ENCODE assay signal across 12 cellular contexts in genomic region chr14:75543258-75543657, GRCh38. TPM values are rescaled to one million over a fixed set of nuclear protein-coding genes. Genes with fewer than 3 reads are reported as not detected.
A peak's percentile ranks its signal among the peaks of the same experiment; 100 is the strongest.
DNase-seq lines count a peak whose midpoint lies in the region; ATAC-seq, FAIRE-seq and TF ChIP-seq lines count a peak whose summit lies in the region.
"Had no signal": no experiment of that assay in that cellular context is flagged by ENCODE, and none has a peak within 500 bp of the region (broad histone marks: within the 10 kb centered on the region; RNA-seq: fewer than 3 reads in every experiment).

No MANE protein-coding gene starts in this region.

- H2BK120ac ChIP-seq in H1 (replicated peaks; ENCODE audit: low read depth, low read length), result peak overlapping the region; percentile 28

- no peak overlapping the region for H4K8ac ChIP-seq in H1 (ENCODE audit: extremely low read depth, insufficient read depth, low read length)

- no peak overlapping the region for H2BK12ac ChIP-seq in H1 (ENCODE audit: low read depth, low read length)

- H3K9me3 Mint-ChIP-seq in activated CD4-positive, alpha-beta T cell treated with anti-CD3 and anti-CD28 coated beads for 36 hours (ENCODE audit: low read depth), result no peaks in the 10 kb centered on the region
- peaks cover 2% of the 10 kb centered on the region in 2 donors for H3K9me3 Mint-ChIP-seq in stimulated activated naive B cell treated with anti-CD40 and anti-IgM and Interleukin-4, amounts not matched to agents 10 μg/mL and 1 μg/mL and 100 μg/mL, for 72 hours

- H3K36me3 Mint-ChIP-seq in activated CD4-positive, alpha-beta T cell treated with anti-CD3 and anti-CD28 coated beads for 36 hours (ENCODE audit: low read depth), result peaks cover 69% of the 10 kb centered on the region
- peaks cover 55 to 71% of the 10 kb centered on the region in 2 donors for H3K36me3 Mint-ChIP-seq in stimulated activated naive B cell treated with anti-CD40 and anti-IgM and Interleukin-4, amounts not matched to agents 10 μg/mL and 1 μg/mL and 100 μg/mL, for 72 hours

- peaks cover 87% of the 10 kb centered on the region for H3K4me1 Mint-ChIP-seq in activated CD4-positive, alpha-beta T cell treated with anti-CD3 and anti-CD28 coated beads for 36 hours
- H3K4me1 Mint-ChIP-seq in stimulated activated naive B cell treated with anti-CD40 and anti-IgM and Interleukin-4, amounts not matched to agents 10 μg/mL and 1 μg/mL and 100 μg/mL, for 72 hours, result peaks cover 57 to 74% of the 10 kb centered on the region in 2 donors

- no peaks in the 10 kb centered on the region for H3K79me2 ChIP-seq in H1 (ENCODE audit: control insufficient read depth in 1 of 2, insufficient read depth in 2 of 2, low read length in 2 of 2)

- no peaks in the 10 kb centered on the region for H4K20me1 ChIP-seq in H1 (replicated peaks in 1 of 2; ENCODE audit: control insufficient read depth in 1 of 2, insufficient read depth in 2 of 2, low read length in 2 of 2)

- H3K27ac ChIP-seq in KOPT-K1 (ENCODE audit: low read depth, low read length, poor library complexity, severe bottlenecking) (peak overlapping the region; percentile 94), H1 (ENCODE audit: low read depth, low read length) (no peak overlapping the region)
- H3K27ac ChIP-seq: GM23248 had no signal

- H3K9me3 ChIP-seq in KOPT-K1 (ENCODE audit: insufficient read depth, low read length, poor library complexity, severe bottlenecking), result no peaks in the 10 kb centered on the region
- no peaks in the 10 kb centered on the region for H3K9me3 ChIP-seq in H1 (ENCODE audit: insufficient read depth in 2 of 2, low read depth in 1 of 2, low read length in 1 of 2)
- H3K9me3 ChIP-seq: SK-N-SH had no signal

- no peak overlapping the region for H3K4me2 ChIP-seq in H1 (ENCODE audit: insufficient read depth in 1 of 2, low read depth in 2 of 2, low read length in 2 of 2)
- H3K4me2 ChIP-seq: SK-N-SH had no signal

- DNase-seq in activated CD4-positive, alpha-beta T cell treated with anti-CD3 and anti-CD28 coated beads for 36 hours, result no peak
- no peak for DNase-seq in activated CD4-positive, alpha-beta T cell treated with anti-CD3 and anti-CD28 coated beads for 48 hours
- DNase-seq in H1 (ENCODE audit: low read depth in 1 of 2, low spot score in 2 of 2) (no peak), NCI-H526 treated with DMSO at 0.1 percent for 48 hours (lab: John Stamatoyannopoulos, UW) (no peak)
- no peak for DNase-seq in stimulated activated naive B cell treated with anti-CD40 and anti-IgM and Interleukin-4, amounts not matched to agents 10 μg/mL and 1 μg/mL and 100 μg/mL, for 72 hours
- DNase-seq in stimulated activated CD4-positive, alpha-beta T cell treated with anti-CD3 and anti-CD28 coated beads, Interleukin-2, amount 100 ng/mL, for 48 hours, result no peak
- DNase-seq: SK-N-SH had no signal

- H2BK20ac ChIP-seq in H1 (ENCODE audit: low read length), result no peak overlapping the region

- CTCF ChIA-PET in activated CD4-positive, alpha-beta T cell treated with anti-CD3 and anti-CD28 coated beads for 36 hours (lab: Charles Lee), result interaction anchor here (0.7 to 8.8 kb wide), 15 partner anchors 9 to 293 kb away, joined by 3 to 98 read pairs (median 5); partner anchors contain the start of genes BATF and FLVCR2
- CTCF ChIA-PET in H1 (lab: Charles Lee; ENCODE audit: partially characterized antibody), result interaction anchor here (0.9 to 1.9 kb wide), 3 partner anchors 18 to 234 kb away, joined by 5 to 6 read pairs (median 6); no protein-coding TSS in a partner anchor

- H3K4me3 Mint-ChIP-seq in activated CD4-positive, alpha-beta T cell treated with anti-CD3 and anti-CD28 coated beads for 36 hours, result peak overlapping the region; percentile 59
- H3K4me3 Mint-ChIP-seq in stimulated activated naive B cell treated with anti-CD40 and anti-IgM and Interleukin-4, amounts not matched to agents 10 μg/mL and 1 μg/mL and 100 μg/mL, for 72 hours, result peak overlapping the region; percentile 76 to 79

- no peak overlapping the region for H3K4me3 ChIP-seq in H1 (ENCODE audit: extremely low read depth in 1 of 4, insufficient read depth in 2 of 4, low read depth in 3 of 4, low read length in 4 of 4)
- H3K4me3 ChIP-seq: GM23248 had no signal

- POLR2A ChIA-PET in activated CD4-positive, alpha-beta T cell treated with anti-CD3 and anti-CD28 coated beads for 36 hours (lab: Charles Lee), result interaction anchor here (0.5 to 3.5 kb wide), 11 partner anchors 12 to 204 kb away, joined by 3 to 35 read pairs (median 6); partner anchors contain the start of genes BATF, ERG28 and TTLL5
- POLR2A ChIA-PET in H1 (lab: Charles Lee; ENCODE audit: partially characterized antibody), result no interaction called here

- 77% methylated on average over 4 of the region's 4 CpGs; no CpG with 5 or more reads in 1 of the 2 experiments for WGBS in H1 (ENCODE audit: extremely low coverage in 1 of 2, insufficient coverage in 1 of 2, insufficient read length in 1 of 2, insufficient replicate concordance in 2 of 2, low coverage in 1 of 2, low lambda C conversion rate in 2 of 2, missing lambda C conversion rate in 1 of 2), 2 experiments

- H4K5ac ChIP-seq in H1 (ENCODE audit: insufficient read length, low read depth, low read length), result no peak overlapping the region

- H4K91ac ChIP-seq in H1 (replicated peaks; ENCODE audit: insufficient read length, low read length), result no peak overlapping the region

- peak; percentile 6 for ATAC-seq in activated CD4-positive, alpha-beta T cell treated with anti-CD3 and anti-CD28 coated beads for 36 hours
- ATAC-seq in stimulated activated naive B cell treated with anti-CD40 and anti-IgM and Interleukin-4, amounts not matched to agents 10 μg/mL and 1 μg/mL and 100 μg/mL, for 72 hours (replicated peaks), result peak; percentile 5 to 37
- no peak for ATAC-seq in HG03460 (IDR thresholded peaks at IDR 0.05; ENCODE audit: unreplicated experiment)

- no peak for TF ChIP-seq CTCF in H1 (IDR thresholded peaks at IDR 0.05; ENCODE audit: control extremely low read depth in 1 of 3, insufficient read depth in 1 of 3, low read depth in 1 of 3, low read length in 3 of 3)

- no peak overlapping the region for H3K9ac ChIP-seq in H1 (replicated peaks in 1 of 4; ENCODE audit: extremely low read depth in 1 of 4, low read depth in 3 of 4, low read length in 3 of 4)
- H3K9ac ChIP-seq: GM23248, SK-N-SH had no signal

- H3K36me3 ChIP-seq in KOPT-K1 (ENCODE audit: insufficient read depth, low read length) (peaks cover 22% of the 10 kb centered on the region; the same call in 1 of the 2 replicates), H1 (ENCODE audit: control insufficient read depth in 2 of 4, insufficient read depth in 4 of 4, low read length in 3 of 4) (no peaks in the 10 kb centered on the region)

- H3K27me3 Mint-ChIP-seq in activated CD4-positive, alpha-beta T cell treated with anti-CD3 and anti-CD28 coated beads for 36 hours, result no peaks in the 10 kb centered on the region
- no peaks in the 10 kb centered on the region for H3K27me3 Mint-ChIP-seq in stimulated activated naive B cell treated with anti-CD40 and anti-IgM and Interleukin-4, amounts not matched to agents 10 μg/mL and 1 μg/mL and 100 μg/mL, for 72 hours

- no peak for TF ChIP-seq RAD21 in H1 (IDR thresholded peaks at IDR 0.05 in 1 of 2, conservative IDR thresholded peaks at IDR 0.05 in 1 of 2; ENCODE audit: low read depth in 2 of 2, low read length in 2 of 2)

- H2BK5ac ChIP-seq in H1 (ENCODE audit: low read depth, low read length), result no peak overlapping the region

- TF ChIP-seq POLR2A in H1 (IDR thresholded peaks at IDR 0.05; ENCODE audit: control extremely low read depth in 1 of 2, low read depth in 2 of 2, low read length in 2 of 2), result no peak

- H3K23me2 ChIP-seq in H1 (ENCODE audit: low read depth, low read length), result no peaks in the 10 kb centered on the region

- H3K23ac ChIP-seq in H1 (ENCODE audit: insufficient read length), result no peak overlapping the region

- H2AFZ ChIP-seq in H1 (ENCODE audit: low read length), result peak overlapping the region; percentile 3; the same call in 1 of the 2 replicates
- H2AFZ ChIP-seq: GM23248 had no signal

- peaks cover 0 to 2% (median 0%) of the 10 kb centered on the region in 4 experiments; a peak in 1 of 7 replicates for H3K27me3 ChIP-seq in H1 (replicated peaks in 1 of 4; ENCODE audit: control insufficient read depth in 3 of 4, extremely low read depth in 1 of 4, insufficient read depth in 3 of 4, low read length in 3 of 4)

- no peak overlapping the region for H3K14ac ChIP-seq in H1 (ENCODE audit: insufficient read length)

- no peak overlapping the region for H2AK5ac ChIP-seq in H1 (ENCODE audit: low read depth, low read length)

- no peaks in the 10 kb centered on the region for H3K79me1 ChIP-seq in H1 (ENCODE audit: low read depth, low read length)

- no peak overlapping the region for H3K56ac ChIP-seq in H1 (replicated peaks; ENCODE audit: insufficient read length, low read depth, low read length)

- H3K18ac ChIP-seq in H1 (ENCODE audit: extremely low read depth, low read length), result no peak overlapping the region

- intact Hi-C loops in activated CD4-positive, alpha-beta T cell treated with anti-CD3 and anti-CD28 coated beads for 36 hours (cut with DNase I, micrococcal nuclease), result loop anchor here in 1 of 2 experiments (1.0 to 5.0 kb wide), 4 partner anchors 16 to 366 kb away; partner anchors contain the start of genes TMED10 and TTLL5

- peak overlapping the region; percentile 98 for H3K27ac Mint-ChIP-seq in activated CD4-positive, alpha-beta T cell treated with anti-CD3 and anti-CD28 coated beads for 36 hours
- peak overlapping the region; percentile 97 for H3K27ac Mint-ChIP-seq in stimulated activated naive B cell treated with anti-CD40 and anti-IgM and Interleukin-4, amounts not matched to agents 10 μg/mL and 1 μg/mL and 100 μg/mL, for 72 hours

- H2BK15ac ChIP-seq in H1 (ENCODE audit: low read length), result no peak overlapping the region

- TF ChIP-seq EP300 in H1 (IDR thresholded peaks at IDR 0.05; ENCODE audit: borderline replicate concordance in 1 of 2, low read depth in 2 of 2, low read length in 2 of 2), result no peak

- peaks cover 0 to 6% (median 4%) of the 10 kb centered on the region in 4 experiments; a peak in 4 of 7 replicates for H3K4me1 ChIP-seq in H1 (replicated peaks in 1 of 4; ENCODE audit: control insufficient read depth in 3 of 4, insufficient read depth in 4 of 4, low read length in 3 of 4)

- no peak overlapping the region for H3K4ac ChIP-seq in H1 (replicated peaks; ENCODE audit: insufficient read length, low read depth, low read length)

- FAIRE-seq in H1 (lab: Jason Lieb, UNC), result no peak
- FAIRE-seq: A204.1 had no signal

RNA-seq across cellular contexts. Expression of gene BATF, which starts 21.0 kb away (rescaled TPM):
- total RNA-seq in activated CD4-positive, alpha-beta T cell treated with anti-CD3 and anti-CD28 coated beads for 36 hours, result 100 to 1,000 TPM; 165 to 187 TPM
- not detected in 2 replicates for total RNA-seq in H1 (2021; fragmentation: NEBNext Ultra II Directional; extraction: Animal tissue kit (Norgen Biotek cat#: 25700))
- 0.20 TPM in 1 of 2 replicates, not detected in the other for polyA plus RNA-seq in H1 (2011; rRNA removed)
- polyA plus RNA-seq in H1 (2011; cell fraction: cytosol; rRNA removed), result not detected
- polyA plus RNA-seq in H1 (2011; cell fraction: nucleus; rRNA removed), result not detected
- polyA plus RNA-seq in H1 (2012, experiment 1 of 2), result not detected in 4 replicates
- not detected for polyA plus RNA-seq in H1 (2012, experiment 2 of 2)
- polyA plus RNA-seq in H1 (2013, experiment 1 of 2), result not detected
- not detected for polyA plus RNA-seq in H1 (2013, experiment 2 of 2)
- not detected in 2 replicates for polyA minus RNA-seq in H1 (2011; rRNA and poly(A)+ RNA removed)
- not detected for polyA minus RNA-seq in H1 (2011; cell fraction: cytosol; rRNA and poly(A)+ RNA removed)
- not detected for polyA minus RNA-seq in H1 (2011; cell fraction: nucleus; rRNA and poly(A)+ RNA removed)
- total RNA-seq: GM23248, temporal lobe had no signal
- polyA plus RNA-seq: GM23248, SK-N-SH had no signal

RNA-seq across cellular contexts. Expression of gene FLVCR2, which starts 35.2 kb away (rescaled TPM):
- total RNA-seq in activated CD4-positive, alpha-beta T cell treated with anti-CD3 and anti-CD28 coated beads for 36 hours, result 1 to 10 TPM; 2.2 to 3.2 TPM
- 7.1 and 12.9 TPM in 2 replicates for total RNA-seq in H1 (2021; fragmentation: NEBNext Ultra II Directional; extraction: Animal tissue kit (Norgen Biotek cat#: 25700))
- polyA plus RNA-seq in H1 (2011; rRNA removed), result 6.3 and 8.2 TPM in 2 replicates
- polyA plus RNA-seq in H1 (2011; cell fraction: cytosol; rRNA removed), result 6.4 TPM
- polyA plus RNA-seq in H1 (2011; cell fraction: nucleus; rRNA removed), result 5.9 TPM
- polyA plus RNA-seq in H1 (2012, experiment 1 of 2), result 5.9 to 9.1 TPM (median 7.6 TPM) in 4 replicates
- 5.3 TPM for polyA plus RNA-seq in H1 (2012, experiment 2 of 2)
- 6.3 TPM for polyA plus RNA-seq in H1 (2013, experiment 1 of 2)
- polyA plus RNA-seq in H1 (2013, experiment 2 of 2), result 7.3 TPM
- 15.8 and 17.9 TPM in 2 replicates for polyA minus RNA-seq in H1 (2011; rRNA and poly(A)+ RNA removed)
- polyA minus RNA-seq in H1 (2011; cell fraction: cytosol; rRNA and poly(A)+ RNA removed), result 4.8 TPM
- polyA minus RNA-seq in H1 (2011; cell fraction: nucleus; rRNA and poly(A)+ RNA removed), result 7.7 TPM
- total RNA-seq: GM23248 had no signal

Comparison
In these comparisons a context has a peak if more than half of its experiments do, and no peak if none do; other contexts are left out.
1. RNA of gene BATF, which starts 21.0 kb away (total RNA-seq): 165 to 187 TPM in activated CD4-positive, alpha-beta T cell treated with anti-CD3 and anti-CD28 coated beads for 36 hours; not detected in H1; every median in the first group is over 100 times any median in the second.